Comparison of ENCODE assay signal across 17 cellular contexts in genomic region chr7:149283321-149283720, GRCh38.
"Had no signal": no experiment of that assay in that cellular context is flagged by ENCODE, and none has a peak within 500 bp of the region (broad histone marks: within the 10 kb centered on the region; RNA-seq: fewer than 3 reads in every experiment).

No MANE protein-coding gene starts in this region.

- H3K36me3 ChIP-seq: colonic mucosa had no signal

- DNase-seq: activated CD4-positive, alpha-beta T cell treated with anti-CD3 and anti-CD28 coated beads for 4 hours; activated naive CD4-positive, alpha-beta T cell treated with anti-CD3 and anti-CD28 coated beads for 36 hours; amygdala; body of pancreas; caudate nucleus; colonic mucosa; foreskin fibroblast; hippocampal formation; mucosa of descending colon; natural killer cell; stimulated activated CD4-positive, alpha-beta T cell treated with anti-CD3 and anti-CD28 coated beads, Interleukin-1b, Interleukin-23, amount 100 ng/mL, for 48 hours; T-helper 2 cell; upper lobe of right lung had no signal

- H3K4me3 Mint-ChIP-seq: activated naive CD4-positive, alpha-beta T cell treated with anti-CD3 and anti-CD28 coated beads for 36 hours; natural killer cell had no signal

- H3K27me3 Mint-ChIP-seq: activated T-helper 17 cell treated with anti-CD3 and anti-CD28 coated beads, Interleukin-2, amount 50 U/mL, for 72 hours had no signal

- H3K9me3 Mint-ChIP-seq: activated naive CD4-positive, alpha-beta T cell treated with anti-CD3 and anti-CD28 coated beads for 36 hours; activated T-helper 17 cell treated with anti-CD3 and anti-CD28 coated beads, Interleukin-2, amount 50 U/mL, for 72 hours; natural killer cell had no signal

- H3K4me1 ChIP-seq: colonic mucosa had no signal

- H3K79me2 ChIP-seq: parathyroid adenoma had no signal

- ATAC-seq: activated T-helper 17 cell treated with anti-CD3 and anti-CD28 coated beads, Interleukin-2, amount 50 U/mL, for 72 hours; body of pancreas; mucosa of descending colon; natural killer cell; upper lobe of right lung had no signal

- H3K36me3 Mint-ChIP-seq: natural killer cell had no signal

- H3K27ac Mint-ChIP-seq: activated naive CD4-positive, alpha-beta T cell treated with anti-CD3 and anti-CD28 coated beads for 36 hours; natural killer cell had no signal

- H3K27me3 ChIP-seq: body of pancreas, colonic mucosa, upper lobe of right lung had no signal

- H2AFZ ChIP-seq: parathyroid adenoma had no signal

- H3K27ac ChIP-seq: body of pancreas, colonic mucosa, neutrophil, parathyroid adenoma, thoracic aorta, upper lobe of right lung had no signal

- H3K9ac ChIP-seq: parathyroid adenoma had no signal

- H3K9me3 ChIP-seq: body of pancreas, colonic mucosa, mucosa of descending colon, neutrophil, thoracic aorta, upper lobe of right lung had no signal

- H3K4me3 ChIP-seq: body of pancreas, colonic mucosa, mucosa of descending colon, thoracic aorta, upper lobe of right lung had no signal
